ENCODE assay signal across 8 cellular contexts in genomic region chr10:67835541-67836394, GRCh38. TPM values are rescaled to one million over a fixed set of nuclear protein-coding genes. Genes with fewer than 3 reads are reported as not detected.
DNase-seq lines count a peak whose midpoint lies in the region; ATAC-seq and TF ChIP-seq lines count a peak whose summit lies in the region.
"Not testable (repeated sequence)": the region's sequence is repeated elsewhere in the genome, so short reads cannot be mapped to it uniquely, and the experiment has no call there.

No MANE protein-coding gene starts in this region.

- H3K4me3 ChIP-seq in HL-60 (replicated peaks; ENCODE audit: insufficient read depth, low read length), result peak overlapping the region; percentile 10
- H3K4me3 ChIP-seq in SU-DHL-6 (ENCODE audit: insufficient read depth, low read length, poor library complexity, severe bottlenecking), result peak overlapping the region; percentile 56
- not testable (repeated sequence) for H3K4me3 ChIP-seq in mucosa of descending colon

- peak; percentile 28 for ATAC-seq in mucosa of descending colon

- H3K4me1 ChIP-seq in mucosa of descending colon (ENCODE audit: low read depth), result not testable (repeated sequence)

- H3K4me2 ChIP-seq in SU-DHL-6 (ENCODE audit: low read depth, low read length, poor library complexity, severe bottlenecking), result peak overlapping the region; percentile 98

- H3K27me3 Mint-ChIP-seq in activated T-helper 2 cell treated with anti-CD3 and anti-CD28 coated beads, Interferon-gamma antibody, Interleukin-2, Interleukin-4, amounts not matched to agents 10 μg/mL and 5 μg/mL and 100 μg/mL, durations not matched to agents 14 hours and 24 hours and 36 hours (ENCODE audit: low read depth); dendritic cell treated with granulocyte-macrophage colony-stimulating factor and Interleukin-4, amounts not matched to agents 40 ng/mL and 50 ng/mL, for 4 days; stimulated activated naive CD8-positive, alpha-beta T cell treated with anti-CD3 and anti-CD28 coated beads, Interleukin-15, Interleukin-2, amounts not matched to agents 100 ng/mL and 50 ng/mL, for 24 hours: not testable (repeated sequence)

- DNase-seq in DMS153 (lab: John Stamatoyannopoulos, UW) (peak; percentile 7), HL-60 (ENCODE audit: low read depth in 1 of 2, low spot score in 1 of 2) (peak in 1 of 2 experiments; percentile 21), NCI-H82 (lab: John Stamatoyannopoulos, UW) (peak; percentile 56)
- not testable (repeated sequence) for DNase-seq in activated T-helper 2 cell treated with anti-CD3 and anti-CD28 coated beads, Interferon-gamma antibody, Interleukin-2, Interleukin-4, amounts not matched to agents 10 μg/mL and 5 μg/mL and 100 μg/mL, durations not matched to agents 14 hours and 24 hours and 36 hours (ENCODE audit: low spot score); mucosa of descending colon

- not testable (repeated sequence) for H3K36me3 Mint-ChIP-seq in activated T-helper 2 cell treated with anti-CD3 and anti-CD28 coated beads, Interferon-gamma antibody, Interleukin-2, Interleukin-4, amounts not matched to agents 10 μg/mL and 5 μg/mL and 100 μg/mL, durations not matched to agents 14 hours and 24 hours and 36 hours (ENCODE audit: low read depth); dendritic cell treated with granulocyte-macrophage colony-stimulating factor and Interleukin-4, amounts not matched to agents 40 ng/mL and 50 ng/mL, for 4 days (ENCODE audit: low read depth); stimulated activated naive CD8-positive, alpha-beta T cell treated with anti-CD3 and anti-CD28 coated beads, Interleukin-15, Interleukin-2, amounts not matched to agents 100 ng/mL and 50 ng/mL, for 24 hours (ENCODE audit: low read depth)

- H3K79me2 ChIP-seq in SU-DHL-6 (ENCODE audit: insufficient read depth, low read length), result peaks cover 13% of the 10 kb centered on the region

- H3K4me3 Mint-ChIP-seq in activated T-helper 2 cell treated with anti-CD3 and anti-CD28 coated beads, Interferon-gamma antibody, Interleukin-2, Interleukin-4, amounts not matched to agents 10 μg/mL and 5 μg/mL and 100 μg/mL, durations not matched to agents 14 hours and 24 hours and 36 hours (ENCODE audit: low read depth), result peak overlapping the region; percentile 71
- not testable (repeated sequence) for H3K4me3 Mint-ChIP-seq in dendritic cell treated with granulocyte-macrophage colony-stimulating factor and Interleukin-4, amounts not matched to agents 40 ng/mL and 50 ng/mL, for 4 days
- peak overlapping the region; percentile 70 for H3K4me3 Mint-ChIP-seq in stimulated activated naive CD8-positive, alpha-beta T cell treated with anti-CD3 and anti-CD28 coated beads, Interleukin-15, Interleukin-2, amounts not matched to agents 100 ng/mL and 50 ng/mL, for 24 hours

- not testable (repeated sequence) for H3K4me1 Mint-ChIP-seq in activated T-helper 2 cell treated with anti-CD3 and anti-CD28 coated beads, Interferon-gamma antibody, Interleukin-2, Interleukin-4, amounts not matched to agents 10 μg/mL and 5 μg/mL and 100 μg/mL, durations not matched to agents 14 hours and 24 hours and 36 hours (ENCODE audit: low read depth); dendritic cell treated with granulocyte-macrophage colony-stimulating factor and Interleukin-4, amounts not matched to agents 40 ng/mL and 50 ng/mL, for 4 days (ENCODE audit: low read depth); stimulated activated naive CD8-positive, alpha-beta T cell treated with anti-CD3 and anti-CD28 coated beads, Interleukin-15, Interleukin-2, amounts not matched to agents 100 ng/mL and 50 ng/mL, for 24 hours (ENCODE audit: low read depth)

- H3K36me3 ChIP-seq in SU-DHL-6 (ENCODE audit: low read length); mucosa of descending colon (ENCODE audit: low read depth): not testable (repeated sequence)

- H3K27me3 ChIP-seq in HL-60 (ENCODE audit: insufficient read depth, poor library complexity, severe bottlenecking); SU-DHL-6 (ENCODE audit: low read length): not testable (repeated sequence)

- H3K9me3 Mint-ChIP-seq in activated T-helper 2 cell treated with anti-CD3 and anti-CD28 coated beads, Interferon-gamma antibody, Interleukin-2, Interleukin-4, amounts not matched to agents 10 μg/mL and 5 μg/mL and 100 μg/mL, durations not matched to agents 14 hours and 24 hours and 36 hours; dendritic cell treated with granulocyte-macrophage colony-stimulating factor and Interleukin-4, amounts not matched to agents 40 ng/mL and 50 ng/mL, for 4 days; stimulated activated naive CD8-positive, alpha-beta T cell treated with anti-CD3 and anti-CD28 coated beads, Interleukin-15, Interleukin-2, amounts not matched to agents 100 ng/mL and 50 ng/mL, for 24 hours: not testable (repeated sequence)

- H2AFZ ChIP-seq in SU-DHL-6 (ENCODE audit: low read depth, low read length, severe bottlenecking), result peak overlapping the region; percentile 1

- not testable (repeated sequence) for H3K9me2 ChIP-seq in SU-DHL-6 (replicated peaks; ENCODE audit: insufficient read depth, low read length)

- peaks cover 13% of the 10 kb centered on the region; the same call in 1 of the 2 replicates for H3F3A ChIP-seq in SU-DHL-6 (ENCODE audit: insufficient read depth)

- H3K9me3 ChIP-seq in SU-DHL-6 (ENCODE audit: insufficient read depth, low read length); mucosa of descending colon: not testable (repeated sequence)

- not testable (repeated sequence) for H4K20me1 ChIP-seq in SU-DHL-6 (ENCODE audit: low read depth, low read length)

- H3K27ac ChIP-seq in HL-60 (replicated peaks) (peak overlapping the region; percentile 28), SU-DHL-6 (ENCODE audit: low read depth, low read length) (peak overlapping the region; percentile 3; the same call in 1 of the 2 replicates)

- not testable (repeated sequence) for TF ChIP-seq CTCF in HL-60 (IDR thresholded peaks at IDR 0.05; ENCODE audit: insufficient read depth, low read length); SU-DHL-6 (IDR thresholded peaks at IDR 0.05; ENCODE audit: insufficient read depth, low read length, poor library complexity, severe bottlenecking); mucosa of descending colon (IDR thresholded peaks at IDR 0.05)

- peak overlapping the region; percentile 27; the same call in 1 of the 2 replicates for H3K9ac ChIP-seq in SU-DHL-6 (ENCODE audit: low read length)

- intact Hi-C loops in activated T-helper 2 cell treated with anti-CD3 and anti-CD28 coated beads, Interferon-gamma antibody, Interleukin-2, Interleukin-4, amounts not matched to agents 10 μg/mL and 5 μg/mL and 100 μg/mL, durations not matched to agents 14 hours and 24 hours and 36 hours (cut with micrococcal nuclease); dendritic cell treated with granulocyte-macrophage colony-stimulating factor and Interleukin-4, amounts not matched to agents 40 ng/mL and 50 ng/mL, for 4 days (cut with micrococcal nuclease); mucosa of descending colon (cut with DNase I, micrococcal nuclease): not testable (repeated sequence)

- peak overlapping the region; percentile 6 for H3K27ac Mint-ChIP-seq in activated T-helper 2 cell treated with anti-CD3 and anti-CD28 coated beads, Interferon-gamma antibody, Interleukin-2, Interleukin-4, amounts not matched to agents 10 μg/mL and 5 μg/mL and 100 μg/mL, durations not matched to agents 14 hours and 24 hours and 36 hours
- H3K27ac Mint-ChIP-seq in dendritic cell treated with granulocyte-macrophage colony-stimulating factor and Interleukin-4, amounts not matched to agents 40 ng/mL and 50 ng/mL, for 4 days, result peak overlapping the region; percentile 51
- peak overlapping the region; percentile 61 for H3K27ac Mint-ChIP-seq in stimulated activated naive CD8-positive, alpha-beta T cell treated with anti-CD3 and anti-CD28 coated beads, Interleukin-15, Interleukin-2, amounts not matched to agents 100 ng/mL and 50 ng/mL, for 24 hours

RNA-seq across cellular contexts. Expression of gene DNAJC12, which starts 2.2 kb away (rescaled TPM):
- total RNA-seq in activated T-helper 2 cell treated with anti-CD3 and anti-CD28 coated beads, Interferon-gamma antibody, Interleukin-2, Interleukin-4, amounts not matched to agents 10 μg/mL and 5 μg/mL and 100 μg/mL, durations not matched to agents 14 hours and 24 hours and 36 hours, result 11.0 and 12.6 TPM in 2 replicates
- total RNA-seq in mucosa of descending colon, result 1 to 10 TPM; 6.3 to 8.8 (median 8.8) TPM

RNA-seq across cellular contexts. Expression of gene SIRT1, which starts 48.7 kb away (rescaled TPM):
- 25.3 and 25.6 TPM in 2 replicates for total RNA-seq in activated T-helper 2 cell treated with anti-CD3 and anti-CD28 coated beads, Interferon-gamma antibody, Interleukin-2, Interleukin-4, amounts not matched to agents 10 μg/mL and 5 μg/mL and 100 μg/mL, durations not matched to agents 14 hours and 24 hours and 36 hours
- total RNA-seq in mucosa of descending colon, result 10 to 100 TPM; 15.2 to 42.2 (median 23.1) TPM

Comparison
In these comparisons a context has a peak if more than half of its experiments do, and no peak if none do; other contexts are left out.
1. H3K27ac Mint-ChIP-seq: peak in every context shown above with its lines; median percentile 61 in stimulated activated naive CD8-positive, alpha-beta T cell treated with anti-CD3 and anti-CD28 coated beads, Interleukin-15, Interleukin-2, amounts not matched to agents 100 ng/mL and 50 ng/mL, for 24 hours; 51 in dendritic cell treated with granulocyte-macrophage colony-stimulating factor and Interleukin-4, amounts not matched to agents 40 ng/mL and 50 ng/mL, for 4 days; 6 in activated T-helper 2 cell treated with anti-CD3 and anti-CD28 coated beads, Interferon-gamma antibody, Interleukin-2, Interleukin-4, amounts not matched to agents 10 μg/mL and 5 μg/mL and 100 μg/mL, durations not matched to agents 14 hours and 24 hours and 36 hours.